ENCODE assay signal across 18 cellular contexts in genomic region chr3:70067860-70068479, GRCh38.
DNase-seq lines count a peak whose midpoint lies in the region; ATAC-seq and TF ChIP-seq lines count a peak whose summit lies in the region.
"Had no signal": no experiment of that assay in that cellular context is flagged by ENCODE, and none has a peak within 500 bp of the region (broad histone marks: within the 10 kb centered on the region; RNA-seq: fewer than 3 reads in every experiment).

No MANE protein-coding gene starts in this region.

- H3K27ac ChIP-seq in ascending aorta, result peak overlapping the region; percentile 66 to 90
- H3K27ac ChIP-seq in stomach, result peak overlapping the region in 3 of 5 donors; percentile 4 to 54 (median 35)
- H3K27ac ChIP-seq: hepatocyte, PC-9 had no signal

- peak; percentile 59 for ATAC-seq in HG03565 (IDR thresholded peaks at IDR 0.05; ENCODE audit: unreplicated experiment)
- no peak for ATAC-seq in GM21717 (IDR thresholded peaks at IDR 0.05; ENCODE audit: unreplicated experiment)
- ATAC-seq: stimulated activated naive CD8-positive, alpha-beta T cell treated with anti-CD3 and anti-CD28 coated beads, Interleukin-15, amount 100 ng/mL, for 72 hours had no signal

- no peaks in the 10 kb centered on the region for H3K36me3 ChIP-seq in ascending aorta
- H3K36me3 ChIP-seq in stomach, result no peaks in the 10 kb centered on the region
- no peaks in the 10 kb centered on the region for H3K36me3 ChIP-seq in BE2C

- H3K9me3 ChIP-seq in ascending aorta, result no peaks in the 10 kb centered on the region
- no peaks in the 10 kb centered on the region for H3K9me3 ChIP-seq in stomach
- H3K9me3 ChIP-seq in BE2C, result no peaks in the 10 kb centered on the region

- TF ChIP-seq EP300 in stomach (IDR thresholded peaks at IDR 0.05), result no peak

- intact Hi-C loops in ascending aorta (cut with DNase I), result loop anchor here (5.0 kb wide), 1 partner anchor 71 kb away; the partner anchor contains the start of gene SAMMSON
- intact Hi-C loops in stomach (cut with DNase I; ENCODE audit: low total_unique reads), result loop anchor here (5.0 kb wide), 1 partner anchor 294 kb away; no protein-coding TSS in a partner anchor

- WGBS in stomach, 5 donors, result 28 to 51% (median 39%) methylated on average over 6 of the region's 6 CpGs

- TF ChIP-seq POLR2A in stomach (IDR thresholded peaks at IDR 0.05), result no peak

- TF ChIP-seq CTCF in ascending aorta (IDR thresholded peaks at IDR 0.05), result no peak
- TF ChIP-seq CTCF in stomach (IDR thresholded peaks at IDR 0.05), result no peak
- TF ChIP-seq CTCF in BE2C (IDR thresholded peaks at IDR 0.05; ENCODE audit: low read depth, low read length), result no peak

- H3K27me3 ChIP-seq in ascending aorta (no peaks in the 10 kb centered on the region), stomach (no peaks in the 10 kb centered on the region), BE2C (peaks cover 51% of the 10 kb centered on the region)
- H3K27me3 ChIP-seq: hepatocyte had no signal

- DNase-seq in ascending aorta (ENCODE audit: low spot score in 2 of 2), result peak in 1 of 2 donors; percentile 65
- DNase-seq in fibroblast of peridontal ligament (ENCODE audit: extremely low read depth), result peak; percentile 6
- no peak for DNase-seq in stomach
- no peak for DNase-seq in activated CD4-positive, alpha-beta T cell treated with anti-CD3 and anti-CD28 coated beads for 1 hour
- DNase-seq in BE2C, result no peak
- DNase-seq in activated naive CD4-positive, alpha-beta T cell treated with Interleukin-2 at 50 U/mL for 16 hours, result no peak
- DNase-seq: activated CD4-positive, alpha-beta T cell treated with anti-CD3 and anti-CD28 coated beads for 48 hours; activated effector memory CD4-positive, alpha-beta T cell treated with anti-CD3 and anti-CD28 coated beads, Interleukin-2, amount 50 U/mL, for 16 hours; anterior cingulate cortex; erythroblast; NCI-H1092; NCI-H2081; NCI-H526 treated with DMSO at 0.1 percent for 48 hours; PC-9; stimulated activated naive CD8-positive, alpha-beta T cell treated with anti-CD3 and anti-CD28 coated beads, Interleukin-15, amount 100 ng/mL, for 72 hours had no signal

- H3K4me1 ChIP-seq in ascending aorta (peaks cover 0 to 45% of the 10 kb centered on the region in 2 donors), stomach (peaks cover 0 to 61% (median 27%) of the 10 kb centered on the region in 4 donors), BE2C (no peaks in the 10 kb centered on the region)

- H3K4me3 ChIP-seq in ascending aorta (peak overlapping the region in 1 of 2 donors; percentile 19), stomach (no peak overlapping the region), BE2C (ENCODE audit: low read depth, low read length) (no peak overlapping the region)
- H3K4me3 ChIP-seq: hepatocyte, PC-9 had no signal
